ENCODE assay signal across 8 cellular contexts in the genomic region with DNA sequence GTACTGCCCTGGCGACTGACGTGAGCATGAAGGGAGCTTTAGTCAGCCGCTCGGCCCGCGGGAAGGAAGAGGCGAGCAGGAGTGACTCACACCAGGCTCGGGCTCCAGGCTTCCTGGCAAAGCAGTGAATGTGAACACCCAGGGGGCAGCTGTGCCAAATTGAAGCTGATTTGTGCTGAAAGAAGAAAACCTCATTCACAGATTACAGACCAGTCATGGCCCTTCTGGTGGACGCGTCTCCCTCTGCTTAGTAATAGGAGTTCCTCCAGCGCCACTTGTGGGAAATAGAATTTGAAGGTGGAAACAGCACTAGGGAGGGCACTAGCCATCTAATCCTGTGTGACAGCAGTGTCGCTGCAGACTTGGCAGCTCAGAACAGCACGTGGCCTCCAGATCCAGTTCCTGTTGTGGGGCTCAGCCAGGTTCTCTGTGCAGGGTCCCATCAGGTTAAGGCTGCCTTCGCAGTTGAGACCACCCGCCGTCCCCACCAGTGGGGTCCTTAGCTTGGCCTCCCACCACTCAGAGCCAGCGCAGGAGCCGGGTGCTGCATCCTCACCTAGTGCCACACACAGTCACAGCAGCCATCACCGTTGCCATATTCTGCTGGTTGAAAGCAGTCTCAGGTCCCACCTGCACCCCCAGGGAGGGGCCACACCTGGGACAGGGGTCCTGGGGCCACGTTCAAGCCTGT.
DNase-seq lines count a peak whose midpoint lies in the region; ATAC-seq, FAIRE-seq and TF ChIP-seq lines count a peak whose summit lies in the region.

No MANE protein-coding gene starts in this region.

- no peaks in the 10 kb centered on the region for H3K9me3 Mint-ChIP-seq in CD4-positive, alpha-beta memory T cell

- peak; percentile 22; the same call in 1 of the 2 replicates for TF ChIP-seq CTCF in BE2C (IDR thresholded peaks at IDR 0.05; ENCODE audit: low read depth, low read length)
- peak; percentile 17 for TF ChIP-seq CTCF in astrocyte of the spinal cord (IDR thresholded peaks at IDR 0.05; ENCODE audit: low read depth, low read length)
- no peak for TF ChIP-seq CTCF in kidney (IDR thresholded peaks at IDR 0.05; ENCODE audit: borderline replicate concordance, extremely low read depth, insufficient read depth)
- no peak for TF ChIP-seq CTCF in thoracic aorta (IDR thresholded peaks at IDR 0.05)

- H3K4me3 ChIP-seq in BE2C (ENCODE audit: low read depth, low read length) (no peak overlapping the region), astrocyte of the spinal cord (ENCODE audit: low read depth, low read length) (no peak overlapping the region), kidney (ENCODE audit: low read length in 2 of 2) (no peak overlapping the region), thoracic aorta (peak overlapping the region; percentile 22)
- H3K4me3 ChIP-seq in CD4-positive, alpha-beta memory T cell (ENCODE audit: low read length in 2 of 2) = no peak overlapping the region

- peaks cover 17 to 29% of the 10 kb centered on the region in 2 donors for H3K36me3 Mint-ChIP-seq in CD4-positive, alpha-beta memory T cell

- H3K9me3 ChIP-seq in BE2C = no peaks in the 10 kb centered on the region
- no peaks in the 10 kb centered on the region for H3K9me3 ChIP-seq in kidney (ENCODE audit: control insufficient read depth in 1 of 2, low read length in 2 of 2)
- no peaks in the 10 kb centered on the region for H3K9me3 ChIP-seq in thoracic aorta
- no peaks in the 10 kb centered on the region for H3K9me3 ChIP-seq in CD4-positive, alpha-beta memory T cell (ENCODE audit: control insufficient read depth in 1 of 2, low read length in 2 of 2)

- CTCF ChIA-PET in CD4-positive, alpha-beta memory T cell (lab: Charles Lee; ENCODE audit: partially characterized antibody) = no interaction called here

- DNase-seq in BE2C = peak; percentile 87
- peak; percentile 97 for DNase-seq in M059J (ENCODE audit: low read depth)
- DNase-seq in astrocyte of the spinal cord (ENCODE audit: low read depth, low spot score) = peak; percentile 98
- peak; percentile 83 for DNase-seq in kidney
- DNase-seq in thoracic aorta (ENCODE audit: low spot score) = peak; percentile 84
- no peak for DNase-seq in CD4-positive, alpha-beta memory T cell
- DNase-seq in activated CD8-positive, alpha-beta memory T cell treated with anti-CD3 and anti-CD28 coated beads, Interleukin-2, amount 50 U/mL, for 48 hours = no peak

- FAIRE-seq in kidney (lab: Jason Lieb, UNC) = no peak

- intact Hi-C loops in kidney (cut with DNase I) = no loop called here
- intact Hi-C loops in CD4-positive, alpha-beta memory T cell (cut with micrococcal nuclease) = no loop called here

- no peak overlapping the region for H3K9ac ChIP-seq in kidney (ENCODE audit: low read length in 2 of 2)

- H3K27ac Mint-ChIP-seq in CD4-positive, alpha-beta memory T cell = no peak overlapping the region

- H3K27me3 ChIP-seq in BE2C = no peaks in the 10 kb centered on the region
- H3K27me3 ChIP-seq in thoracic aorta (replicated peaks; ENCODE audit: insufficient read depth) = no peaks in the 10 kb centered on the region
- no peaks in the 10 kb centered on the region for H3K27me3 ChIP-seq in CD4-positive, alpha-beta memory T cell (ENCODE audit: insufficient read depth, low read length)

- no peak overlapping the region for H3K4me3 Mint-ChIP-seq in CD4-positive, alpha-beta memory T cell

- POLR2A ChIA-PET in CD4-positive, alpha-beta memory T cell (lab: Charles Lee; ENCODE audit: partially characterized antibody) = interaction anchor here (1.2 kb wide), 1 partner anchor 34 kb away, joined by 3 read pairs; no protein-coding TSS in a partner anchor

- H3K4me1 ChIP-seq in BE2C = peaks cover 18% of the 10 kb centered on the region
- H3K4me1 ChIP-seq in kidney (ENCODE audit: control insufficient read depth in 1 of 2, insufficient read depth in 1 of 2, low read depth in 1 of 2, low read length in 2 of 2) = peaks cover 0 to 2% of the 10 kb centered on the region in 2 donors
- H3K4me1 ChIP-seq in thoracic aorta (ENCODE audit: control insufficient read depth in 1 of 2, low read depth in 2 of 2) = peaks cover 10 to 20% of the 10 kb centered on the region in 2 donors
- peaks cover 13% of the 10 kb centered on the region for H3K4me1 ChIP-seq in CD4-positive, alpha-beta memory T cell (ENCODE audit: insufficient read depth, low read length)

- H3K36me3 ChIP-seq in BE2C = 0 out of 2 replicates have a peak, but pooled peaks cover 3% of the 10 kb centered on the region
- peaks cover 4% of the 10 kb centered on the region in 2 donors for H3K36me3 ChIP-seq in kidney (ENCODE audit: control insufficient read depth in 1 of 2, insufficient read depth in 2 of 2, low read length in 2 of 2)
- no peaks in the 10 kb centered on the region for H3K36me3 ChIP-seq in thoracic aorta
- peaks cover 15% of the 10 kb centered on the region for H3K36me3 ChIP-seq in CD4-positive, alpha-beta memory T cell (ENCODE audit: insufficient read depth, low read length)

- H3K27ac ChIP-seq in kidney (ENCODE audit: low read depth in 2 of 2, low read length in 2 of 2) = no peak overlapping the region
- H3K27ac ChIP-seq in thoracic aorta = peak overlapping the region; percentile 65 to 66
- no peak overlapping the region for H3K27ac ChIP-seq in CD4-positive, alpha-beta memory T cell (ENCODE audit: low read depth, low read length)

- in situ Hi-C loops in astrocyte of the spinal cord (cut with HindIII; ENCODE audit: low sequenced_read_pairs) = no loop called here

- H3K27me3 Mint-ChIP-seq in CD4-positive, alpha-beta memory T cell = no peaks in the 10 kb centered on the region

- H3K4me1 Mint-ChIP-seq in CD4-positive, alpha-beta memory T cell = peaks cover 12 to 19% (median 15%) of the 10 kb centered on the region in 4 donors

- ATAC-seq in thoracic aorta (ENCODE audit: insufficient number of reproducible peaks, low FRiP score, low read depth) (peak; percentile 84), GM21515 (IDR thresholded peaks at IDR 0.05; ENCODE audit: unreplicated experiment) (no peak)

Comparison
In these comparisons a context has a peak if more than half of its experiments do, and no peak if none do; other contexts are left out.
1. DNase-seq: peak in BE2C (single experiment), M059J (single experiment), astrocyte of the spinal cord (single experiment), kidney (single experiment) and thoracic aorta (single experiment); none in CD4-positive, alpha-beta memory T cell (0 of 5) and activated CD8-positive, alpha-beta memory T cell treated with anti-CD3 and anti-CD28 coated beads, Interleukin-2, amount 50 U/mL, for 48 hours (single experiment).
2. CTCF ChIP-seq: peak in BE2C (single experiment) and astrocyte of the spinal cord (single experiment); none in kidney (single experiment) and thoracic aorta (single experiment).
3. H3K27ac ChIP-seq: peak in thoracic aorta (2 of 2); none in kidney (0 of 2) and CD4-positive, alpha-beta memory T cell (single experiment).